Comparison of ENCODE assay signal across 8 cellular contexts in the genomic region with DNA sequence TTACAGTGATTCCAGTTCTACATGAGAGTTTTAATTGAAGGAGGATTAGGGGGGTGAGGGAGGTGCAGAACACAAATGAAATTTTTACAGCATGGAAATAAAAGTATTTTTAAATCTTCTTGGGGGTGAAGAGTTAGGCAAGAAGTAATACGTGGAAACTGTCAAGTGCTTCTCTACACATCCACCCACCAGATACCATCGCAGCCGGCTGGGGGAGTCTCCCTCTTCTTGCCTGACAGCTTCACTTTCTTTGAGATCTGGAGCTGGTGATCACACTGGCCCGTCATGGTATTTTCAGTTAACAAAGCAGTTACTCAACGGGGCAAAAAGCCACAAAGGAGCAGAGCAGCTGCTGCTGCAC. TPM values are rescaled to one million over a fixed set of nuclear protein-coding genes. Genes with fewer than 3 reads are reported as not detected.
DNase-seq lines count a peak whose midpoint lies in the region; ATAC-seq and TF ChIP-seq lines count a peak whose summit lies in the region.

No MANE protein-coding gene starts in this region.

- no peak for DNase-seq in H7
- DNase-seq in SIG-M5 treated with dmso at 0.1 percent for 504 hours (lab: John Stamatoyannopoulos, UW; ENCODE audit: unreplicated experiment): peak; percentile 89
- DNase-seq in epithelial cell of proximal tubule (ENCODE audit: low read depth): no peak
- DNase-seq in pons (ENCODE audit: low spot score): peak; percentile 86
- DNase-seq in D341Med (ENCODE audit: low spot score): no peak
- no peak for DNase-seq in effector CD4-positive, alpha-beta T cell

- TF ChIP-seq CTCF in epithelial cell of proximal tubule (conservative IDR thresholded peaks at IDR 0.05; ENCODE audit: low read depth, low read length): no peak

- H3K4me3 ChIP-seq in H7 (ENCODE audit: insufficient read depth, low read depth, low read length) (peak overlapping the region; percentile 86), epithelial cell of proximal tubule (ENCODE audit: low read depth, low read length) (peak overlapping the region; percentile 89)

- H3K36me3 ChIP-seq in H7 (replicated peaks; ENCODE audit: control insufficient read depth, insufficient read depth, low read length): no peaks in the 10 kb centered on the region

- ATAC-seq in HG03280 (IDR thresholded peaks at IDR 0.05; ENCODE audit: unreplicated experiment) (no peak), HG03108 (IDR thresholded peaks at IDR 0.05; ENCODE audit: unreplicated experiment) (no peak)

- H3K27me3 ChIP-seq in H7 (ENCODE audit: control insufficient read depth, insufficient read depth, low read length): peaks cover 39% of the 10 kb centered on the region

RNA-seq across cellular contexts. Expression of a gene that starts 2.6 kb away (rescaled TPM):
- total RNA-seq in H7 (2014; rRNA removed; shearing (Covaris generic)): 0.10 and 0.18 TPM in 2 replicates
- total RNA-seq in epithelial cell of proximal tubule: 0.07 TPM in 1 of 2 replicates, not detected in the other

Comparison
In these comparisons a context has a peak if more than half of its experiments do, and no peak if none do; other contexts are left out.
1. DNase-seq: peak in SIG-M5 treated with dmso at 0.1 percent for 504 hours (single experiment) and pons (single experiment); none in H7 (single experiment), epithelial cell of proximal tubule (single experiment), D341Med (single experiment) and effector CD4-positive, alpha-beta T cell (single experiment).